ENCODE assay signal across 8 cellular contexts in genomic region chr6:43628392-43629103, GRCh38. TPM values are rescaled to one million over a fixed set of nuclear protein-coding genes. Genes with fewer than 3 reads are reported as not detected.
A peak's percentile ranks its signal among the peaks of the same experiment; 100 is the strongest.
DNase-seq lines count a peak whose midpoint lies in the region; ATAC-seq and TF ChIP-seq lines count a peak whose summit lies in the region.

No MANE protein-coding gene starts in this region.

- no peaks in the 10 kb centered on the region for H3K9me3 ChIP-seq in mucosa of descending colon

- peaks cover 18% of the 10 kb centered on the region for H3K4me1 ChIP-seq in mucosa of descending colon (ENCODE audit: low read depth)

- ATAC-seq in activated CD8-positive, alpha-beta memory T cell treated with anti-CD3 and anti-CD28 coated beads, Interleukin-2, amount 10 ng/mL, durations not matched to agents 7 days and 5 days: peak; percentile 28
- ATAC-seq in mucosa of descending colon: peak; percentile 5

- peak overlapping the region; percentile 100 for H3K4me3 Mint-ChIP-seq in Calu3 (ENCODE audit: low read depth, unreplicated experiment)
- peak overlapping the region; percentile 100 for H3K4me3 Mint-ChIP-seq in activated CD8-positive, alpha-beta memory T cell treated with anti-CD3 and anti-CD28 coated beads, Interleukin-2, amount 10 ng/mL, durations not matched to agents 7 days and 5 days
- peak overlapping the region; percentile 96 for H3K4me3 Mint-ChIP-seq in stimulated activated naive CD8-positive, alpha-beta T cell treated with anti-CD3 and anti-CD28 coated beads, Interleukin-15, Interleukin-2, amounts not matched to agents 100 ng/mL and 50 ng/mL, for 24 hours

- no peaks in the 10 kb centered on the region for H3K27me3 ChIP-seq in H7 (ENCODE audit: control insufficient read depth, insufficient read depth, low read length)

- DNase-seq in Calu3 (peak; percentile 79), H7 (peak; percentile 89), NCI-H226 (peak; percentile 51), epithelial cell of esophagus (ENCODE audit: low read depth) (peak; percentile 36), mucosa of descending colon (peak; percentile 66 to 75 (median 73)), dedifferentiated amniotic fluid mesenchymal stem cell (ENCODE audit: extremely low spot score) (no peak)
- DNase-seq in activated CD8-positive, alpha-beta memory T cell treated with anti-CD3 and anti-CD28 coated beads, Interleukin-2, amount 10 ng/mL, durations not matched to agents 7 days and 5 days: peak; percentile 81

- peaks cover 70% of the 10 kb centered on the region for H3K36me3 Mint-ChIP-seq in Calu3 (ENCODE audit: insufficient read depth, unreplicated experiment)
- peaks cover 35% of the 10 kb centered on the region for H3K36me3 Mint-ChIP-seq in activated CD8-positive, alpha-beta memory T cell treated with anti-CD3 and anti-CD28 coated beads, Interleukin-2, amount 10 ng/mL, durations not matched to agents 7 days and 5 days
- peaks cover 39% of the 10 kb centered on the region for H3K36me3 Mint-ChIP-seq in stimulated activated naive CD8-positive, alpha-beta T cell treated with anti-CD3 and anti-CD28 coated beads, Interleukin-15, Interleukin-2, amounts not matched to agents 100 ng/mL and 50 ng/mL, for 24 hours (ENCODE audit: low read depth)

- peaks cover 7% of the 10 kb centered on the region for H3K27me3 Mint-ChIP-seq in Calu3 (ENCODE audit: unreplicated experiment)
- H3K27me3 Mint-ChIP-seq in activated CD8-positive, alpha-beta memory T cell treated with anti-CD3 and anti-CD28 coated beads, Interleukin-2, amount 10 ng/mL, durations not matched to agents 7 days and 5 days: no peaks in the 10 kb centered on the region
- no peaks in the 10 kb centered on the region for H3K27me3 Mint-ChIP-seq in stimulated activated naive CD8-positive, alpha-beta T cell treated with anti-CD3 and anti-CD28 coated beads, Interleukin-15, Interleukin-2, amounts not matched to agents 100 ng/mL and 50 ng/mL, for 24 hours

- CTCF ChIA-PET in Calu3 (lab: Charles Lee): interaction anchor here (0.6 to 1.3 kb wide), 9 partner anchors 8 to 450 kb away, joined by 3 to 8 read pairs (median 3); no protein-coding TSS in a partner anchor
- CTCF ChIA-PET in activated CD8-positive, alpha-beta memory T cell treated with anti-CD3 and anti-CD28 coated beads, Interleukin-2, amount 10 ng/mL, durations not matched to agents 7 days and 5 days (lab: Charles Lee): interaction anchor here (0.8 to 1.7 kb wide), 5 partner anchors 34 to 623 kb away, joined by 3 to 5 read pairs (median 3); partner anchors contain the start of gene DNPH1

- peak overlapping the region; percentile 70 for H3K4me3 ChIP-seq in H7 (ENCODE audit: insufficient read depth, low read depth, low read length)
- H3K4me3 ChIP-seq in epithelial cell of esophagus (ENCODE audit: low read length): peak overlapping the region; percentile 82
- H3K4me3 ChIP-seq in mucosa of descending colon: peak overlapping the region; percentile 80

- H3K36me3 ChIP-seq in H7 (replicated peaks; ENCODE audit: control insufficient read depth, insufficient read depth, low read length): peaks cover 27% of the 10 kb centered on the region
- H3K36me3 ChIP-seq in mucosa of descending colon (ENCODE audit: low read depth): no peaks in the 10 kb centered on the region

- intact Hi-C loops in Calu3 (cut with micrococcal nuclease; ENCODE audit: unreplicated experiment) (no loop called here), mucosa of descending colon (cut with DNase I, micrococcal nuclease) (no loop called here)

- no peaks in the 10 kb centered on the region for H3K9me3 Mint-ChIP-seq in Calu3 (ENCODE audit: low read depth, unreplicated experiment)
- H3K9me3 Mint-ChIP-seq in activated CD8-positive, alpha-beta memory T cell treated with anti-CD3 and anti-CD28 coated beads, Interleukin-2, amount 10 ng/mL, durations not matched to agents 7 days and 5 days (ENCODE audit: low read depth): no peaks in the 10 kb centered on the region
- H3K9me3 Mint-ChIP-seq in stimulated activated naive CD8-positive, alpha-beta T cell treated with anti-CD3 and anti-CD28 coated beads, Interleukin-15, Interleukin-2, amounts not matched to agents 100 ng/mL and 50 ng/mL, for 24 hours: no peaks in the 10 kb centered on the region

- TSS peak; percentile 28 for BruUV-seq in Calu3 (replicated peaks; lab: Mats Ljungman, UMichigan)

- peaks cover 47% of the 10 kb centered on the region for H3K4me1 Mint-ChIP-seq in Calu3 (ENCODE audit: low read depth, unreplicated experiment)
- H3K4me1 Mint-ChIP-seq in activated CD8-positive, alpha-beta memory T cell treated with anti-CD3 and anti-CD28 coated beads, Interleukin-2, amount 10 ng/mL, durations not matched to agents 7 days and 5 days: peaks cover 43% of the 10 kb centered on the region
- H3K4me1 Mint-ChIP-seq in stimulated activated naive CD8-positive, alpha-beta T cell treated with anti-CD3 and anti-CD28 coated beads, Interleukin-15, Interleukin-2, amounts not matched to agents 100 ng/mL and 50 ng/mL, for 24 hours (ENCODE audit: low read depth): peaks cover 35% of the 10 kb centered on the region

- peak overlapping the region; percentile 100 for H3K27ac Mint-ChIP-seq in Calu3 (ENCODE audit: unreplicated experiment)
- H3K27ac Mint-ChIP-seq in activated CD8-positive, alpha-beta memory T cell treated with anti-CD3 and anti-CD28 coated beads, Interleukin-2, amount 10 ng/mL, durations not matched to agents 7 days and 5 days: peak overlapping the region; percentile 99
- H3K27ac Mint-ChIP-seq in stimulated activated naive CD8-positive, alpha-beta T cell treated with anti-CD3 and anti-CD28 coated beads, Interleukin-15, Interleukin-2, amounts not matched to agents 100 ng/mL and 50 ng/mL, for 24 hours: peak overlapping the region; percentile 82

- TF ChIP-seq CTCF in Calu3 (IDR thresholded peaks at IDR 0.05; ENCODE audit: unreplicated experiment) (no peak), epithelial cell of esophagus (IDR thresholded peaks at IDR 0.05; ENCODE audit: insufficient read depth, low read depth, low read length, missing control alignments) (no peak), mucosa of descending colon (IDR thresholded peaks at IDR 0.05) (no peak)

RNA-seq across cellular contexts. Expression of gene GTPBP2, which starts 0.5 kb away (rescaled TPM):
- total RNA-seq in Calu3 (2022) (186 and 188 TPM in 2 replicates), mucosa of descending colon (100 to 1,000 TPM in 1 of 3 donors, 10 to 100 TPM in 2; 61.1 to 100 (median 82.1) TPM)
- 59.0 and 64.2 TPM in 2 replicates for total RNA-seq in H7 (2014; rRNA removed; shearing (Covaris generic))
- 100 to 1,000 TPM; 117 to 130 TPM for total RNA-seq in activated CD8-positive, alpha-beta memory T cell treated with anti-CD3 and anti-CD28 coated beads, Interleukin-2, amount 10 ng/mL, durations not matched to agents 7 days and 5 days

RNA-seq across cellular contexts. Expression of gene MAD2L1BP, which starts 7.1 kb away (rescaled TPM):
- total RNA-seq in Calu3 (2022): 48.2 and 53.2 TPM in 2 replicates
- 40.0 and 46.5 TPM in 2 replicates for total RNA-seq in H7 (2014; rRNA removed; shearing (Covaris generic))
- 10 to 100 TPM; 37.9 to 41.1 TPM for total RNA-seq in activated CD8-positive, alpha-beta memory T cell treated with anti-CD3 and anti-CD28 coated beads, Interleukin-2, amount 10 ng/mL, durations not matched to agents 7 days and 5 days
- total RNA-seq in mucosa of descending colon: 10 to 100 TPM; 25.7 to 51.4 (median 41.4) TPM

RNA-seq across cellular contexts. Expression of gene RSPH9, which starts 16.3 kb away (rescaled TPM):
- total RNA-seq in Calu3 (2022): 0.15 and 0.19 TPM in 2 replicates
- total RNA-seq in H7 (2014; rRNA removed; shearing (Covaris generic)): 0.07 TPM in 1 of 2 replicates, not detected in the other
- total RNA-seq in activated CD8-positive, alpha-beta memory T cell treated with anti-CD3 and anti-CD28 coated beads, Interleukin-2, amount 10 ng/mL, durations not matched to agents 7 days and 5 days: not detected
- total RNA-seq in mucosa of descending colon: under 1 TPM in 1 of 3 donors, not detected in 2; 0.12 TPM

RNA-seq across cellular contexts. Expression of gene POLH, which starts 52.6 kb away (rescaled TPM):
- 25.7 and 31.9 TPM in 2 replicates for total RNA-seq in Calu3 (2022)
- total RNA-seq in H7 (2014; rRNA removed; shearing (Covaris generic)): 4.7 and 5.0 TPM in 2 replicates
- 10 to 100 TPM; 65.4 to 91.4 TPM for total RNA-seq in activated CD8-positive, alpha-beta memory T cell treated with anti-CD3 and anti-CD28 coated beads, Interleukin-2, amount 10 ng/mL, durations not matched to agents 7 days and 5 days
- total RNA-seq in mucosa of descending colon: 10 to 100 TPM; 12.0 to 17.1 (median 14.2) TPM

RNA-seq across cellular contexts. Expression of gene XPO5, which starts 52.7 kb away (rescaled TPM):
- total RNA-seq in Calu3 (2022) (106 and 131 TPM in 2 replicates), mucosa of descending colon (10 to 100 TPM; 24.0 to 29.4 (median 29.2) TPM)
- total RNA-seq in H7 (2014; rRNA removed; shearing (Covaris generic)): 70.9 and 78.3 TPM in 2 replicates
- 100 to 1,000 TPM in 1 of 2 experiments, 10 to 100 TPM in 1; 83.2 to 105 TPM for total RNA-seq in activated CD8-positive, alpha-beta memory T cell treated with anti-CD3 and anti-CD28 coated beads, Interleukin-2, amount 10 ng/mL, durations not matched to agents 7 days and 5 days
